9 cellular contexts compared by ENCODE assay signal in genomic region chr11:46615756-46616155, GRCh38. TPM values are rescaled to one million over a fixed set of nuclear protein-coding genes. Genes with fewer than 3 reads are reported as not detected.
DNase-seq lines count a peak whose midpoint lies in the region; ATAC-seq and TF ChIP-seq lines count a peak whose summit lies in the region.
"Had no signal": no experiment of that assay in that cellular context is flagged by ENCODE, and none has a peak within 500 bp of the region (broad histone marks: within the 10 kb centered on the region; RNA-seq: fewer than 3 reads in every experiment).

No MANE protein-coding gene starts in this region.

- no peak overlapping the region for H3K27ac ChIP-seq in CD8-positive, alpha-beta T cell (ENCODE audit: low read depth, low read length)
- H3K27ac ChIP-seq in naive thymus-derived CD4-positive, alpha-beta T cell (ENCODE audit: low read depth, low read length), result no peak overlapping the region
- H3K27ac ChIP-seq in gastrocnemius medialis, result peak overlapping the region in 1 of 4 donors; percentile 92

- H3K27ac Mint-ChIP-seq in CD8-positive, alpha-beta T cell, result no peak overlapping the region
- H3K27ac Mint-ChIP-seq in activated naive CD8-positive, alpha-beta T cell treated with anti-CD3 and anti-CD28 coated beads for 36 hours, result no peak overlapping the region
- H3K27ac Mint-ChIP-seq in naive thymus-derived CD4-positive, alpha-beta T cell, result peak overlapping the region in 6 of 9 donors; percentile 19 to 99 (median 34)

- no peak overlapping the region for H3K4me3 ChIP-seq in CD8-positive, alpha-beta T cell (ENCODE audit: low read depth, low read length)
- H3K4me3 ChIP-seq in naive thymus-derived CD4-positive, alpha-beta T cell (ENCODE audit: low read length), result no peak overlapping the region
- no peak overlapping the region for H3K4me3 ChIP-seq in gastrocnemius medialis

- H3K36me3 ChIP-seq in CD8-positive, alpha-beta T cell (ENCODE audit: insufficient read depth, low read length), result no peaks in the 10 kb centered on the region
- peaks cover 0 to 6% (median 0%) of the 10 kb centered on the region in 3 experiments for H3K36me3 ChIP-seq in naive thymus-derived CD4-positive, alpha-beta T cell (ENCODE audit: control insufficient read depth in 2 of 3, insufficient read depth in 3 of 3, low read length in 3 of 3)
- H3K36me3 ChIP-seq in gastrocnemius medialis, result no peaks in the 10 kb centered on the region

- no peak for TF ChIP-seq POLR2A in gastrocnemius medialis (IDR thresholded peaks at IDR 0.05)

- no peak for DNase-seq in CD8-positive, alpha-beta T cell
- DNase-seq in HT1080 (ENCODE audit: low read depth), result peak; percentile 9
- DNase-seq in activated naive CD8-positive, alpha-beta T cell treated with anti-CD3 and anti-CD28 coated beads for 36 hours, result no peak
- no peak for DNase-seq in naive thymus-derived CD4-positive, alpha-beta T cell
- no peak for DNase-seq in NCI-H2171 (lab: John Stamatoyannopoulos, UW)
- no peak for DNase-seq in NCI-H524 (lab: John Stamatoyannopoulos, UW)
- no peak for DNase-seq in gastrocnemius medialis
- no peak for DNase-seq in RPMI8226
- DNase-seq: NCI-H82 had no signal

- ATAC-seq in CD8-positive, alpha-beta T cell, result no peak
- ATAC-seq in naive thymus-derived CD4-positive, alpha-beta T cell, result no peak
- ATAC-seq in gastrocnemius medialis, result no peak

- no peaks in the 10 kb centered on the region for H3K27me3 Mint-ChIP-seq in CD8-positive, alpha-beta T cell (ENCODE audit: low read depth)
- H3K27me3 Mint-ChIP-seq in activated naive CD8-positive, alpha-beta T cell treated with anti-CD3 and anti-CD28 coated beads for 36 hours, result no peaks in the 10 kb centered on the region
- H3K27me3 Mint-ChIP-seq in naive thymus-derived CD4-positive, alpha-beta T cell, result no peaks in the 10 kb centered on the region

- in situ Hi-C loops in gastrocnemius medialis (cut with MboI; ENCODE audit: low sequenced_read_pairs in 4 of 4), result no loop called here

- H3K9me3 Mint-ChIP-seq in CD8-positive, alpha-beta T cell, result no peaks in the 10 kb centered on the region
- H3K9me3 Mint-ChIP-seq in activated naive CD8-positive, alpha-beta T cell treated with anti-CD3 and anti-CD28 coated beads for 36 hours, result no peaks in the 10 kb centered on the region
- peaks cover 0 to 5% (median 0%) of the 10 kb centered on the region in 11 donors for H3K9me3 Mint-ChIP-seq in naive thymus-derived CD4-positive, alpha-beta T cell

- peaks cover 39% of the 10 kb centered on the region for H3K4me1 Mint-ChIP-seq in CD8-positive, alpha-beta T cell (ENCODE audit: low read depth)
- H3K4me1 Mint-ChIP-seq in activated naive CD8-positive, alpha-beta T cell treated with anti-CD3 and anti-CD28 coated beads for 36 hours, result peaks cover 28% of the 10 kb centered on the region
- peaks cover 23 to 43% (median 38%) of the 10 kb centered on the region in 7 donors for H3K4me1 Mint-ChIP-seq in naive thymus-derived CD4-positive, alpha-beta T cell

- intact Hi-C loops in CD8-positive, alpha-beta T cell (cut with DNase I, micrococcal nuclease), result loop anchor here (2.0 to 10.0 kb wide), 6 partner anchors 55 to 633 kb away; partner anchors contain the start of gene ACP2 (in 1 of the 2)
- intact Hi-C loops in naive thymus-derived CD4-positive, alpha-beta T cell (cut with micrococcal nuclease), result loop anchor here (2.0 to 10.0 kb wide), 9 partner anchors 223 to 939 kb away; partner anchors contain the start of genes CELF1 (in 1 of the 2), CHRM4 (in 1 of the 2), CSTPP1 (in 1 of the 2) and DDB2 (in 1 of the 2)
- intact Hi-C loops in gastrocnemius medialis (cut with DNase I; ENCODE audit: low total_unique reads), result loop anchor here (2.0 kb wide), 2 partner anchors 61 to 223 kb away; no protein-coding TSS in a partner anchor

- H3K9me3 ChIP-seq in CD8-positive, alpha-beta T cell (ENCODE audit: low read length), result no peaks in the 10 kb centered on the region
- no peaks in the 10 kb centered on the region for H3K9me3 ChIP-seq in naive thymus-derived CD4-positive, alpha-beta T cell (ENCODE audit: control insufficient read depth in 2 of 3, low read length in 3 of 3)
- H3K9me3 ChIP-seq in gastrocnemius medialis, result no peaks in the 10 kb centered on the region

- peaks cover 18% of the 10 kb centered on the region for H3K4me1 ChIP-seq in CD8-positive, alpha-beta T cell (ENCODE audit: insufficient read depth, low read length)
- peaks cover 17 to 27% of the 10 kb centered on the region in 2 donors for H3K4me1 ChIP-seq in naive thymus-derived CD4-positive, alpha-beta T cell (ENCODE audit: control insufficient read depth in 2 of 2, insufficient read depth in 2 of 2, low read length in 2 of 2)
- peaks cover 32 to 34% of the 10 kb centered on the region in 2 donors for H3K4me1 ChIP-seq in gastrocnemius medialis

- CTCF ChIA-PET in CD8-positive, alpha-beta T cell (lab: Charles Lee), result interaction anchor here (0.7 to 1.9 kb wide), 4 partner anchors 9 to 146 kb away, joined by 3 to 7 read pairs (median 4); no protein-coding TSS in a partner anchor
- CTCF ChIA-PET in naive thymus-derived CD4-positive, alpha-beta T cell (lab: Charles Lee), result interaction anchor here (0.9 to 1.2 kb wide), 2 partner anchors 126 to 255 kb away, joined by 3 read pairs; no protein-coding TSS in a partner anchor

- peak overlapping the region; percentile 95 for H3K4me3 Mint-ChIP-seq in CD8-positive, alpha-beta T cell
- H3K4me3 Mint-ChIP-seq in activated naive CD8-positive, alpha-beta T cell treated with anti-CD3 and anti-CD28 coated beads for 36 hours, result peak overlapping the region; percentile 93
- peak overlapping the region in 8 of 10 donors; percentile 36 to 99 (median 95) for H3K4me3 Mint-ChIP-seq in naive thymus-derived CD4-positive, alpha-beta T cell

- no peak for TF ChIP-seq CTCF in CD8-positive, alpha-beta T cell (IDR thresholded peaks at IDR 0.05)
- no peak for TF ChIP-seq CTCF in gastrocnemius medialis (IDR thresholded peaks at IDR 0.05 in 4 of 5, conservative IDR thresholded peaks at IDR 0.05 in 1 of 5)

- H3K36me3 Mint-ChIP-seq in CD8-positive, alpha-beta T cell, result peaks cover 20% of the 10 kb centered on the region
- H3K36me3 Mint-ChIP-seq in activated naive CD8-positive, alpha-beta T cell treated with anti-CD3 and anti-CD28 coated beads for 36 hours, result no peaks in the 10 kb centered on the region
- H3K36me3 Mint-ChIP-seq in naive thymus-derived CD4-positive, alpha-beta T cell, result peaks cover 0 to 6% (median 0%) of the 10 kb centered on the region in 5 donors

- no peaks in the 10 kb centered on the region for H3K27me3 ChIP-seq in CD8-positive, alpha-beta T cell (ENCODE audit: insufficient read depth, low read length)
- no peaks in the 10 kb centered on the region for H3K27me3 ChIP-seq in naive thymus-derived CD4-positive, alpha-beta T cell (ENCODE audit: control insufficient read depth in 2 of 2, insufficient read depth in 2 of 2, low read length in 2 of 2)
- H3K27me3 ChIP-seq in gastrocnemius medialis, result no peaks in the 10 kb centered on the region

- POLR2A ChIA-PET in CD8-positive, alpha-beta T cell (lab: Charles Lee), result interaction anchor here (0.7 to 1.3 kb wide), 3 partner anchors 14 to 117 kb away, joined by 3 to 4 read pairs (median 3); partner anchors contain the start of gene AMBRA1
- POLR2A ChIA-PET in naive thymus-derived CD4-positive, alpha-beta T cell (lab: Charles Lee), result interaction anchor here (0.7 kb wide), 1 partner anchor 701 kb away, joined by 3 read pairs; no protein-coding TSS in a partner anchor

RNA-seq across cellular contexts. Expression of gene HARBI1, which starts 1.3 kb away (rescaled TPM):
- total RNA-seq in CD8-positive, alpha-beta T cell, result 10 to 100 TPM; 18.1 to 19.1 TPM
- total RNA-seq in HT1080 (2014; rRNA removed; shearing (Covaris generic)), result 4.5 TPM in 2 replicates
- 4.2 and 4.5 TPM in 2 replicates for polyA plus RNA-seq in HT1080 (2015; cell fraction: cytosol; rRNA removed)
- polyA plus RNA-seq in HT1080 (2015; cell fraction: nucleus; rRNA removed), result 3.7 and 5.3 TPM in 2 replicates
- total RNA-seq in activated naive CD8-positive, alpha-beta T cell treated with anti-CD3 and anti-CD28 coated beads for 36 hours, result 1 to 10 TPM; 2.6 to 4.5 TPM
- 10 to 100 TPM in 2 of 5 experiments, 1 to 10 TPM in 3; 5.8 to 18.1 (median 8.0) TPM for total RNA-seq in naive thymus-derived CD4-positive, alpha-beta T cell
- polyA plus RNA-seq in naive thymus-derived CD4-positive, alpha-beta T cell, result 1 to 10 TPM; 2.9 to 7.5 TPM
- 1 to 10 TPM; 1.2 to 6.9 (median 3.3) TPM for total RNA-seq in gastrocnemius medialis

RNA-seq across cellular contexts. Expression of gene ATG13, which starts 1.6 kb away (rescaled TPM):
- 100 to 1,000 TPM; 117 to 137 TPM for total RNA-seq in CD8-positive, alpha-beta T cell
- total RNA-seq in HT1080 (2014; rRNA removed; shearing (Covaris generic)), result 68.6 and 117 TPM in 2 replicates
- polyA plus RNA-seq in HT1080 (2015; cell fraction: cytosol; rRNA removed), result 54.8 and 61.7 TPM in 2 replicates
- 73.1 and 78.6 TPM in 2 replicates for polyA plus RNA-seq in HT1080 (2015; cell fraction: nucleus; rRNA removed)
- 10 to 100 TPM; 49.2 to 51.4 TPM for total RNA-seq in activated naive CD8-positive, alpha-beta T cell treated with anti-CD3 and anti-CD28 coated beads for 36 hours
- 100 to 1,000 TPM in 2 of 5 experiments, 10 to 100 TPM in 3; 70.0 to 114 (median 96.8) TPM for total RNA-seq in naive thymus-derived CD4-positive, alpha-beta T cell
- 10 to 100 TPM; 75.9 to 77.5 TPM for polyA plus RNA-seq in naive thymus-derived CD4-positive, alpha-beta T cell
- total RNA-seq in gastrocnemius medialis, result 10 to 100 TPM; 33.4 to 76.0 (median 67.0) TPM

RNA-seq across cellular contexts. Expression of gene AMBRA1, which starts 21.9 kb away (rescaled TPM):
- 10 to 100 TPM; 31.2 to 34.1 TPM for total RNA-seq in CD8-positive, alpha-beta T cell
- total RNA-seq in HT1080 (2014; rRNA removed; shearing (Covaris generic)), result 15.3 and 17.2 TPM in 2 replicates
- polyA plus RNA-seq in HT1080 (2015; cell fraction: cytosol; rRNA removed), result 9.2 and 12.1 TPM in 2 replicates
- 20.5 and 27.2 TPM in 2 replicates for polyA plus RNA-seq in HT1080 (2015; cell fraction: nucleus; rRNA removed)
- 10 to 100 TPM; 24.6 to 27.2 TPM for total RNA-seq in activated naive CD8-positive, alpha-beta T cell treated with anti-CD3 and anti-CD28 coated beads for 36 hours
- 10 to 100 TPM; 38.1 to 48.7 (median 44.6) TPM for total RNA-seq in naive thymus-derived CD4-positive, alpha-beta T cell
- polyA plus RNA-seq in naive thymus-derived CD4-positive, alpha-beta T cell, result 10 to 100 TPM in 1 of 2 donors, 1 to 10 TPM in 1; 8.9 to 24.1 TPM
- 10 to 100 TPM; 17.3 to 24.3 (median 20.7) TPM for total RNA-seq in gastrocnemius medialis

Comparison
In these comparisons a context has a peak if more than half of its experiments do, and no peak if none do; other contexts are left out.
1. H3K27ac Mint-ChIP-seq: peak in naive thymus-derived CD4-positive, alpha-beta T cell (6 of 9); none in CD8-positive, alpha-beta T cell (single experiment) and activated naive CD8-positive, alpha-beta T cell treated with anti-CD3 and anti-CD28 coated beads for 36 hours (single experiment).
2. Peak in every context shown above with its lines, with median percentiles within 50 percentile points of each other: H3K4me3 Mint-ChIP-seq.